11 cellular contexts compared by ENCODE assay signal in genomic region chr20:31607640-31608255, GRCh38. TPM values are rescaled to one million over a fixed set of nuclear protein-coding genes. Genes with fewer than 3 reads are reported as not detected.
DNase-seq lines count a peak whose midpoint lies in the region; ATAC-seq and TF ChIP-seq lines count a peak whose summit lies in the region.
"Had no signal": no experiment of that assay in that cellular context is flagged by ENCODE, and none has a peak within 500 bp of the region (broad histone marks: within the 10 kb centered on the region; RNA-seq: fewer than 3 reads in every experiment).

No MANE protein-coding gene starts in this region.

- no peak for DNase-seq in BE2C
- no peak for DNase-seq in naive thymus-derived CD8-positive, alpha-beta T cell
- no peak for DNase-seq in A673 (ENCODE audit: low spot score)
- DNase-seq: activated naive CD4-positive, alpha-beta T cell treated with anti-CD3 and anti-CD28 coated beads for 36 hours had no signal

- H3K27ac ChIP-seq in KMS-11 (no peak overlapping the region), duodenal mucosa (ENCODE audit: low read depth, low read length) (peak overlapping the region; percentile 92), neural cell (ENCODE audit: low read length) (no peak overlapping the region), A673 (ENCODE audit: low read depth, low read length, poor library complexity, severe bottlenecking) (no peak overlapping the region)
- H3K27ac ChIP-seq: neutrophil had no signal

- H3K79me2 ChIP-seq in KMS-11 (ENCODE audit: insufficient read depth, low read depth) (peaks cover 16% of the 10 kb centered on the region), neural cell (replicated peaks; ENCODE audit: insufficient read depth, low read length) (no peaks in the 10 kb centered on the region)

- H3K4me3 Mint-ChIP-seq in naive thymus-derived CD8-positive, alpha-beta T cell, result peak overlapping the region in 4 of 10 donors; percentile 6 to 72 (median 32)
- H3K4me3 Mint-ChIP-seq: activated naive CD4-positive, alpha-beta T cell treated with anti-CD3 and anti-CD28 coated beads for 36 hours had no signal

- no peaks in the 10 kb centered on the region for H3K9me3 ChIP-seq in BE2C
- no peaks in the 10 kb centered on the region for H3K9me3 ChIP-seq in duodenal mucosa (ENCODE audit: control insufficient read depth in 1 of 2, low read length in 2 of 2)
- no peaks in the 10 kb centered on the region for H3K9me3 ChIP-seq in neural cell (ENCODE audit: low read length)
- no peaks in the 10 kb centered on the region for H3K9me3 ChIP-seq in A673 (ENCODE audit: low read depth, low read length, poor library complexity, severe bottlenecking)
- H3K9me3 ChIP-seq: neutrophil, testis had no signal

- H3K4me1 ChIP-seq in BE2C (peaks cover 24% of the 10 kb centered on the region), KMS-11 (ENCODE audit: low read depth, poor library complexity, severe bottlenecking) (peaks cover 60% of the 10 kb centered on the region), duodenal mucosa (ENCODE audit: control insufficient read depth in 1 of 2, insufficient read depth in 2 of 2, low read length in 2 of 2) (peaks cover 49 to 68% of the 10 kb centered on the region in 2 donors), A673 (ENCODE audit: insufficient read depth, low read length, poor library complexity, severe bottlenecking) (peaks cover 27% of the 10 kb centered on the region)

- no peak for TF ChIP-seq EP300 in neural cell (conservative IDR thresholded peaks at IDR 0.05; ENCODE audit: poor library complexity, severe bottlenecking)

- H3K27ac Mint-ChIP-seq in naive thymus-derived CD8-positive, alpha-beta T cell, result no peak overlapping the region
- H3K27ac Mint-ChIP-seq: activated naive CD4-positive, alpha-beta T cell treated with anti-CD3 and anti-CD28 coated beads for 36 hours had no signal

- H3F3A ChIP-seq in neural cell (ENCODE audit: insufficient read depth, low read length, poor library complexity, severe bottlenecking), result no peaks in the 10 kb centered on the region

- no peaks in the 10 kb centered on the region for H4K20me1 ChIP-seq in KMS-11 (ENCODE audit: insufficient read depth)
- no peaks in the 10 kb centered on the region for H4K20me1 ChIP-seq in neural cell (ENCODE audit: insufficient read depth)

- H2AFZ ChIP-seq in KMS-11 (ENCODE audit: low read depth), result no peak overlapping the region
- no peak overlapping the region for H2AFZ ChIP-seq in neural cell (ENCODE audit: low read depth, low read length)

- no peak overlapping the region for H3K9ac ChIP-seq in KMS-11
- H3K9ac ChIP-seq in duodenal mucosa (ENCODE audit: low read depth in 1 of 2, low read length in 2 of 2), result peak overlapping the region; percentile 96 to 100
- H3K9ac ChIP-seq in neural cell (ENCODE audit: low read length), result no peak overlapping the region

- peaks cover 7 to 48% (median 17%) of the 10 kb centered on the region in 5 donors for H3K27me3 Mint-ChIP-seq in naive thymus-derived CD8-positive, alpha-beta T cell

- H3K9me3 Mint-ChIP-seq in naive thymus-derived CD8-positive, alpha-beta T cell, result peaks cover 0 to 2% (median 0%) of the 10 kb centered on the region in 9 donors
- H3K9me3 Mint-ChIP-seq: activated naive CD4-positive, alpha-beta T cell treated with anti-CD3 and anti-CD28 coated beads for 36 hours had no signal

- H3K9me2 ChIP-seq in neural cell (ENCODE audit: insufficient read depth, low read length), result no peaks in the 10 kb centered on the region

- H3K4me2 ChIP-seq in KMS-11 (peak overlapping the region; percentile 91; the same call in 1 of the 2 replicates), neural cell (ENCODE audit: low read length) (no peak overlapping the region)

- no peaks in the 10 kb centered on the region for H3K36me3 Mint-ChIP-seq in naive thymus-derived CD8-positive, alpha-beta T cell

- no peak for TF ChIP-seq RAD21 in neural cell (conservative IDR thresholded peaks at IDR 0.05)

- ATAC-seq in HG02852 (IDR thresholded peaks at IDR 0.05; ENCODE audit: unreplicated experiment) (no peak), GM21381 (IDR thresholded peaks at IDR 0.05; ENCODE audit: unreplicated experiment) (no peak)
- no peak for ATAC-seq in naive thymus-derived CD8-positive, alpha-beta T cell

- peaks cover 15 to 30% (median 22%) of the 10 kb centered on the region in 4 donors for H3K4me1 Mint-ChIP-seq in naive thymus-derived CD8-positive, alpha-beta T cell

- H3K4me3 ChIP-seq in BE2C (ENCODE audit: low read depth, low read length) (peak overlapping the region; percentile 99), KMS-11 (IDR thresholded peaks at IDR 0.05; ENCODE audit: insufficient read depth, low read depth, low read length) (no peak overlapping the region), duodenal mucosa (ENCODE audit: low read depth in 1 of 2, low read length in 2 of 2) (peak overlapping the region; percentile 90 to 99), neural cell (ENCODE audit: low read length) (peak overlapping the region; percentile 33), A673 (ENCODE audit: low read depth, low read length, poor library complexity, severe bottlenecking) (no peak overlapping the region)

- BruUV-seq in A673 (replicated peaks; lab: Mats Ljungman, UMichigan), result no TSS peak

- intact Hi-C loops in A673 (cut with micrococcal nuclease; ENCODE audit: unreplicated experiment), result loop anchor here (5.0 kb wide), 1 partner anchor 145 kb away; no protein-coding TSS in a partner anchor

- CTCF ChIA-PET in A673 (lab: Charles Lee), result interaction anchor here (1.0 to 1.7 kb wide), 3 partner anchors 26 to 45 kb away, joined by 4 to 6 read pairs (median 6); no protein-coding TSS in a partner anchor

- POLR2A ChIA-PET in naive thymus-derived CD8-positive, alpha-beta T cell (lab: Charles Lee), result interaction anchor here (0.5 kb wide), 1 partner anchor 85 kb away, joined by 4 read pairs; no protein-coding TSS in a partner anchor
- POLR2A ChIA-PET in A673 (lab: Charles Lee; ENCODE audit: low non-redundant PET), result no interaction called here

- H3K36me3 ChIP-seq in BE2C (peaks cover 17% of the 10 kb centered on the region), KMS-11 (ENCODE audit: insufficient read depth) (no peaks in the 10 kb centered on the region), duodenal mucosa (ENCODE audit: control insufficient read depth in 1 of 2, insufficient read depth in 2 of 2, low read length in 2 of 2) (no peaks in the 10 kb centered on the region), neural cell (ENCODE audit: insufficient read depth, low read length) (no peaks in the 10 kb centered on the region), A673 (ENCODE audit: insufficient read depth, low read length, poor library complexity, severe bottlenecking) (no peaks in the 10 kb centered on the region)
- H3K36me3 ChIP-seq: neutrophil had no signal

- H3K27me3 ChIP-seq in BE2C, result no peaks in the 10 kb centered on the region
- no peaks in the 10 kb centered on the region for H3K27me3 ChIP-seq in KMS-11 (ENCODE audit: insufficient read depth, low read depth)
- no peaks in the 10 kb centered on the region for H3K27me3 ChIP-seq in duodenal mucosa (ENCODE audit: control insufficient read depth in 1 of 2, insufficient read depth in 2 of 2, low read length in 2 of 2)
- H3K27me3 ChIP-seq in neural cell (ENCODE audit: insufficient read depth, low read depth, low read length), result peaks cover 41% of the 10 kb centered on the region
- H3K27me3 ChIP-seq in A673 (replicated peaks; ENCODE audit: insufficient read depth, low read depth, low read length, poor library complexity), result no peaks in the 10 kb centered on the region
- H3K27me3 ChIP-seq: testis had no signal

- TF ChIP-seq CTCF in BE2C (IDR thresholded peaks at IDR 0.05; ENCODE audit: low read depth, low read length) (no peak), KMS-11 (conservative IDR thresholded peaks at IDR 0.05; ENCODE audit: low read depth, low read length) (no peak), neural cell (IDR thresholded peaks at IDR 0.05; ENCODE audit: poor library complexity, severe bottlenecking) (no peak), A673 (conservative IDR thresholded peaks at IDR 0.05; ENCODE audit: low read depth, low read length) (no peak)

TF ChIP-seq in neural cell, 6 proteins besides CTCF, POLR2A, EP300 and RAD21 (continues in another document):
- TF ChIP-seq REST (IDR thresholded peaks at IDR 0.05; ENCODE audit: borderline replicate concordance) (no peak), MXI1 (conservative IDR thresholded peaks at IDR 0.05; ENCODE audit: poor library complexity, severe bottlenecking) (no peak)

RNA-seq across cellular contexts. Expression of gene ID1, which starts 2.7 kb away (rescaled TPM):
- polyA plus RNA-seq in BE2C (2012; ENCODE audit: insufficient read depth, insufficient read length, low read depth), result 40.6 TPM
- 26.3 and 30.6 TPM in 2 replicates for polyA plus RNA-seq in neural cell
- polyA minus RNA-seq in neural cell, result 24.6 and 26.2 TPM in 2 replicates
- total RNA-seq in naive thymus-derived CD8-positive, alpha-beta T cell, result 1 to 10 TPM in 1 of 2 experiments, under 1 TPM in 1; 0.88 to 1.3 TPM
- under 1 TPM; 0.29 to 0.87 (median 0.51) TPM for polyA plus RNA-seq in naive thymus-derived CD8-positive, alpha-beta T cell
- total RNA-seq in A673 (2021), result 24.6 and 39.3 TPM in 2 replicates

RNA-seq across cellular contexts. Expression of gene COX4I2, which starts 30.0 kb away (rescaled TPM):
- 4.2 TPM for polyA plus RNA-seq in BE2C (2012; ENCODE audit: insufficient read depth, insufficient read length, low read depth)
- polyA plus RNA-seq in neural cell, result not detected in 2 replicates
- not detected in 2 replicates for polyA minus RNA-seq in neural cell
- not detected for total RNA-seq in naive thymus-derived CD8-positive, alpha-beta T cell
- not detected for polyA plus RNA-seq in naive thymus-derived CD8-positive, alpha-beta T cell
- total RNA-seq in A673 (2021), result not detected in 2 replicates
- total RNA-seq: activated naive CD4-positive, alpha-beta T cell treated with anti-CD3 and anti-CD28 coated beads for 36 hours had no signal

Comparison
In these comparisons a context has a peak if more than half of its experiments do, and no peak if none do; other contexts are left out.
1. H3K4me3 ChIP-seq: peak in BE2C (single experiment), duodenal mucosa (2 of 2) and neural cell (single experiment); none in KMS-11 (single experiment) and A673 (single experiment).
2. H3K9ac ChIP-seq: peak in duodenal mucosa (2 of 2); none in KMS-11 (single experiment) and neural cell (single experiment).
3. RNA of gene ID1, which starts 2.7 kb away (total RNA-seq): 24.6 to 39.3 TPM in A673; 0.88 to 1.3 TPM in naive thymus-derived CD8-positive, alpha-beta T cell; every median in the first group is over 10 times any median in the second.